27 cellular contexts compared by ENCODE assay signal in the genomic region with DNA sequence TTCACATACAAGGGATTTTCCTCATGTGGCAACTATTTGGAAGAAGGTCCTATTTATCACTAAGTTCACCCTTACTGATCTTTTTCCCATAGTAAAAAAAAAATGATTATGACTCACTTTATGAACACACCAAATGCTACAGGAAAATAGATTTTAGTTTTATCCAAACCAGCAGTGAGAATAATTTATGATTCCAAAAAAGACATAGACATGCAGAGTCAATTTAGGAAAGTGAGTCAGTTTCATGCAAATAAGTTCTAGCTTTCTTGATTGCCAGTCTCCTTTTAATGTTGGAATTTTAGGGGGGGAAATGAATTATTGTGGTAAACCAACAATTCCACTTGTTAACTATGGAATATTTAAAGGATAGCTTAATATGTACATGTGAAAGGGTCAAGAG.
"Had no signal": no experiment of that assay in that cellular context is flagged by ENCODE, and none has a peak within 500 bp of the region (broad histone marks: within the 10 kb centered on the region; RNA-seq: fewer than 3 reads in every experiment).

No MANE protein-coding gene starts in this region.

- H3K27ac ChIP-seq: colonic mucosa, epithelial cell of prostate, gastrocnemius medialis, lower lobe of right lung, pancreas, right lobe of liver, thyroid gland, vagina had no signal

- H3K36me3 ChIP-seq: colonic mucosa, gastrocnemius medialis, lower lobe of right lung, pancreas, right lobe of liver, thyroid gland, vagina had no signal

- H3K4me1 ChIP-seq: colonic mucosa, gastrocnemius medialis, lower lobe of right lung, pancreas, right lobe of liver, vagina had no signal

- H3K4me3 Mint-ChIP-seq: dendritic cell treated with granulocyte-macrophage colony-stimulating factor and Interleukin-4, amounts not matched to agents 40 ng/mL and 50 ng/mL, for 4 days; endodermal cell; naive thymus-derived CD8-positive, alpha-beta T cell; nephron progenitor cell; stimulated activated naive CD8-positive, alpha-beta T cell treated with anti-CD3 and anti-CD28 coated beads, Interleukin-15, amount 100 ng/mL, for 72 hours had no signal

- H3K27ac Mint-ChIP-seq: dendritic cell treated with granulocyte-macrophage colony-stimulating factor and Interleukin-4, amounts not matched to agents 40 ng/mL and 50 ng/mL, for 4 days; endodermal cell; naive thymus-derived CD8-positive, alpha-beta T cell; progenitor cell of endocrine pancreas; stimulated activated naive CD8-positive, alpha-beta T cell treated with anti-CD3 and anti-CD28 coated beads, Interleukin-15, amount 100 ng/mL, for 72 hours had no signal

- DNase-seq: colonic mucosa; effector CD8-positive, alpha-beta T cell; endodermal cell; foreskin fibroblast; gastrocnemius medialis; head of caudate nucleus; left ventricle myocardium superior; lower lobe of right lung; naive thymus-derived CD8-positive, alpha-beta T cell; nephron progenitor cell; nucleus accumbens; pancreas; right lobe of liver; stimulated activated CD4-positive, alpha-beta T cell treated with anti-CD3 and anti-CD28 coated beads, Interleukin-12 subunit alpha, Interleukin-12 subunit beta, amount 100 ng/mL, for 4 hours; stimulated activated CD4-positive, alpha-beta T cell treated with anti-CD3 and anti-CD28 coated beads, Interleukin-1b, Interleukin-23, amount 100 ng/mL, for 48 hours; stimulated activated CD4-positive, alpha-beta T cell treated with anti-CD3 and anti-CD28 coated beads, Interleukin-4, amount 100 ng/mL, for 1 hour; stimulated activated CD8-positive, alpha-beta memory T cell treated with anti-CD3 and anti-CD28 coated beads, Interleukin-4, amount 100 ng/mL, for 48 hours; stimulated activated naive CD4-positive, alpha-beta T cell; stimulated activated naive CD8-positive, alpha-beta T cell treated with anti-CD3 and anti-CD28 coated beads, Interleukin-15, amount 100 ng/mL, for 72 hours; thyroid gland; trophoblast cell had no signal

- H3K4me1 Mint-ChIP-seq: endodermal cell; naive thymus-derived CD8-positive, alpha-beta T cell; stimulated activated naive CD8-positive, alpha-beta T cell treated with anti-CD3 and anti-CD28 coated beads, Interleukin-15, amount 100 ng/mL, for 72 hours had no signal

- H3K27me3 Mint-ChIP-seq: dendritic cell treated with granulocyte-macrophage colony-stimulating factor and Interleukin-4, amounts not matched to agents 40 ng/mL and 50 ng/mL, for 4 days; progenitor cell of endocrine pancreas had no signal

- H3K4me3 ChIP-seq: colonic mucosa, gastrocnemius medialis, lower lobe of right lung, pancreas, right lobe of liver, smooth muscle cell, thyroid gland, vagina had no signal

- FAIRE-seq: keratinocyte, pancreas had no signal

- H3K9me3 Mint-ChIP-seq: dendritic cell treated with granulocyte-macrophage colony-stimulating factor and Interleukin-4, amounts not matched to agents 40 ng/mL and 50 ng/mL, for 4 days; endodermal cell; naive thymus-derived CD8-positive, alpha-beta T cell; nephron progenitor cell; stimulated activated naive CD8-positive, alpha-beta T cell treated with anti-CD3 and anti-CD28 coated beads, Interleukin-15, amount 100 ng/mL, for 72 hours had no signal

- H3K36me3 Mint-ChIP-seq: naive thymus-derived CD8-positive, alpha-beta T cell had no signal

- H3K4me2 ChIP-seq: smooth muscle cell had no signal

- H3K9me3 ChIP-seq: colonic mucosa, gastrocnemius medialis, lower lobe of right lung, pancreas, right lobe of liver, thyroid gland, vagina had no signal

- H3K27me3 ChIP-seq: colonic mucosa, gastrocnemius medialis, right lobe of liver, thyroid gland, vagina had no signal
